In the genomic region with DNA sequence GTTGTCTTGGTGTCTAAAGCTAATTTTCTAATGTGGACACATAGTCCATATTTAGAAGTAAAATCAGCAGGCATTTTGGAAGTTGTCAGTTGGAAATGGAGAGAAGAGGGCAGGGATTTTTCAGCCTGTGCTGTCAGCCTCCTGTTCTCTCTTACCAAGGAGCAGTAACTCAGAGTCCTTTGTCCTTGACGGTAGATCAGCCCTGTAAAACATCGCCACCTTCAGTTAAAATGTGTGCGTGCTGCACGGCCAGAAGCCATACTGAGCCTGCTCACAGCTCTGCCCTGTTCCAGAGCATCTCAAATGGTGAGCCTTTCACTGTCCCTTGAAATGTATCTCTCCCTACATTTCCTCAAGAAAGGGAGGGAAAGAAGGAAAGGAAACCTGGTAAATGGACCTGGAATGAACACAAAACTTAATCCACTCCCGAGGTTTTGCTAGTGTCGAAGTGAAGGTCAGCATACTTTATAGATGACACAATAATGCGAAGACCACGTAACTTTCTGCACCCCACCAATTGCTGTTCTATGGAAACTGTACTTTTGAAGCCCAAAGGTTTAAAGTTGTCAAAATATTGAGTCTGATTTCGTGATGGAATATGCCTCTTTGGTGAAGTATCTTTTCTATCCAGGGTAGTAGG, we compare ENCODE assay signal across 7 cellular contexts.
DNase-seq lines count a peak whose midpoint lies in the region; ATAC-seq and TF ChIP-seq lines count a peak whose summit lies in the region.

No MANE protein-coding gene starts in this region.

- H3K9me3 ChIP-seq in thyroid gland, result no peaks in the 10 kb centered on the region

- intact Hi-C loops in thyroid gland (cut with DNase I), result loop anchor here (5.0 to 10.0 kb wide), 2 partner anchors 121 to 223 kb away; no protein-coding TSS in a partner anchor

- peak; percentile 13 to 67 (median 49) for TF ChIP-seq CTCF in thyroid gland (IDR thresholded peaks at IDR 0.05)

- H3K4me3 ChIP-seq in thyroid gland (replicated peaks in 1 of 3), result no peak overlapping the region

- WGBS in thyroid gland, 2 donors, result 48 to 50% methylated on average over 9 of the region's 9 CpGs

- no peak overlapping the region for H3K27ac ChIP-seq in thyroid gland

- DNase-seq in GM03348 (ENCODE audit: low spot score) (peak; percentile 65), NCI-H526 treated with DMSO at 0.1 percent for 48 hours (lab: John Stamatoyannopoulos, UW) (peak; percentile 10), cerebellar cortex (ENCODE audit: low spot score) (peak; percentile 92), kidney tubule cell (ENCODE audit: low spot score) (peak; percentile 65), thyroid gland (peak; percentile 47 to 52)

- TF ChIP-seq POLR2A in thyroid gland (IDR thresholded peaks at IDR 0.05), result no peak

- H3K27me3 ChIP-seq in thyroid gland, result no peaks in the 10 kb centered on the region

- ATAC-seq in GM21381 (IDR thresholded peaks at IDR 0.05; ENCODE audit: unreplicated experiment) (peak; percentile 79), HG03469 (IDR thresholded peaks at IDR 0.05; ENCODE audit: unreplicated experiment) (peak; percentile 86)

- H3K4me1 ChIP-seq in thyroid gland, result no peaks in the 10 kb centered on the region

- no peaks in the 10 kb centered on the region for H3K36me3 ChIP-seq in thyroid gland

Comparison
In these comparisons a context has a peak if more than half of its experiments do, and no peak if none do; other contexts are left out.
1. DNase-seq: peak in every context shown above with its lines; median percentile 92 in cerebellar cortex; 65 in GM03348; 65 in kidney tubule cell; 50 in thyroid gland; 10 in NCI-H526 treated with DMSO at 0.1 percent for 48 hours.